1 cellular context compared by ENCODE assay signal in the genomic region with DNA sequence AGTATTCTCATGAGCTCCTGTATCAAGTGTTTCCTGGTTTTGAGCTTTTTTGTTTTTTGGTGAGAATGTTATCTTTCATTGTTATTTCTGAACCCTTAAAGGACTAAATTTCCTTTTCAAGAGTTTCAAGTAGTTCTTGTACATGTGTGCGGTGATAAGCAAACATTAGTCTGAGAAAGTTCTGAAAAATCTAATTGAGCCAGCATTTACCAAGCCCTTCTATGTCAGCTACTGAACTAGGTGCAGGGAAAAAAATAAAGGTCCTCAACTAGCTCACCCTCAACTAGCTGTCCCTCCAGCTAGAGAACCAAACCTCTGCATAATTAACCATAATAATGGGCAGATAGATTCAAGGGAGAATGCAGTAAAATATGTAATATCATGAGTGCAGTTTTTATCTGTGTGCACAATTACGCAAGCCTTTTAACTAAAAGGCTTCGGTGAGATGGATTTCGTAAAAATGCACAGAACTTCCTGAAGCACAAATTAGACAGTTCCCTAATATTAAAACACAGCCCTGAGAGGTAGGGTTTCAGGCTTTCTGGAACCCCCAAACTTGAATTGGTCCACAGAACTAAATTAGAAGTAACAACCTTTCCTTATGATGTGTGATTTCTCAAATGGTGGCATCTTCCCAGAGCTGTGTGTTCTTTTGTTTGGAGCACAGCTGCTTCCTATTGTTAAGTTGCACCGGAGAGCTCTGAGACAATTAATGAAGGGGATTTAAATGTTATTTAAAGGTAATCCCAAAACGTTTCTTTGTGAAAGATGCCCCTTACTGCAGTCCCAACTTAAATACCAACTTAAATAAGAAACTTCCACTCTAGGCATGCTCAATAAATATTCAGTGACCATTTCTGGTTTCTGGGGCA.
TF ChIP-seq lines count a peak whose summit lies in the region.

No MANE protein-coding gene starts in this region.

TF ChIP-seq in K562, 482 proteins besides CTCF, POLR2A, EP300 and RAD21 (continued from another document):
- TF ChIP-seq FOXP4 (CRISPR knock-in tag; IDR thresholded peaks at IDR 0.05; ENCODE audit: borderline replicate concordance) (no peak), RFX1 (IDR thresholded peaks at IDR 0.05) (no peak), ZNF232 (CRISPR knock-in tag; IDR thresholded peaks at IDR 0.05) (no peak), ZNF197 (CRISPR knock-in tag; IDR thresholded peaks at IDR 0.05; ENCODE audit: low read depth) (no peak), ZFP36 (IDR thresholded peaks at IDR 0.05; ENCODE audit: low read depth, low read length, partially characterized antibody) (no peak), CEBPG (CRISPR knock-in tag; IDR thresholded peaks at IDR 0.05) (no peak), CEBPG (tag; conservative IDR thresholded peaks at IDR 0.05 in 1 of 2, IDR thresholded peaks at IDR 0.05 in 1 of 2) (peak; percentile 61 to 62)
- TF ChIP-seq, protein P1, sequence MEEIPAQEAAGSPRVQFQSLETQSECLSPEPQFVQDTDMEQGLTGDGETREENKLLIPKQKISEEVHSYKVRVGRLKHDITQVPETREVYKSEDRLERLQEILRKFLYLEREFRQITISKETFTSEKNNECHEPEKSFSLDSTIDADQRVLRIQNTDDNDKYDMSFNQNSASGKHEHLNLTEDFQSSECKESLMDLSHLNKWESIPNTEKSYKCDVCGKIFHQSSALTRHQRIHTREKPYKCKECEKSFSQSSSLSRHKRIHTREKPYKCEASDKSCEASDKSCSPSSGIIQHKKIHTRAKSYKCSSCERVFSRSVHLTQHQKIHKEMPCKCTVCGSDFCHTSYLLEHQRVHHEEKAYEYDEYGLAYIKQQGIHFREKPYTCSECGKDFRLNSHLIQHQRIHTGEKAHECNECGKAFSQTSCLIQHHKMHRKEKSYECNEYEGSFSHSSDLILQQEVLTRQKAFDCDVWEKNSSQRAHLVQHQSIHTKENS (CRISPR knock-in tag; IDR thresholded peaks at IDR 0.05) = no peak
- TF ChIP-seq, protein P2, sequence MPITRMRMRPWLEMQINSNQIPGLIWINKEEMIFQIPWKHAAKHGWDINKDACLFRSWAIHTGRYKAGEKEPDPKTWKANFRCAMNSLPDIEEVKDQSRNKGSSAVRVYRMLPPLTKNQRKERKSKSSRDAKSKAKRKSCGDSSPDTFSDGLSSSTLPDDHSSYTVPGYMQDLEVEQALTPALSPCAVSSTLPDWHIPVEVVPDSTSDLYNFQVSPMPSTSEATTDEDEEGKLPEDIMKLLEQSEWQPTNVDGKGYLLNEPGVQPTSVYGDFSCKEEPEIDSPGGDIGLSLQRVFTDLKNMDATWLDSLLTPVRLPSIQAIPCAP (CRISPR knock-in tag; IDR thresholded peaks at IDR 0.05; ENCODE audit: borderline replicate concordance) = no peak
